17 cellular contexts compared by ENCODE assay signal in the genomic region with DNA sequence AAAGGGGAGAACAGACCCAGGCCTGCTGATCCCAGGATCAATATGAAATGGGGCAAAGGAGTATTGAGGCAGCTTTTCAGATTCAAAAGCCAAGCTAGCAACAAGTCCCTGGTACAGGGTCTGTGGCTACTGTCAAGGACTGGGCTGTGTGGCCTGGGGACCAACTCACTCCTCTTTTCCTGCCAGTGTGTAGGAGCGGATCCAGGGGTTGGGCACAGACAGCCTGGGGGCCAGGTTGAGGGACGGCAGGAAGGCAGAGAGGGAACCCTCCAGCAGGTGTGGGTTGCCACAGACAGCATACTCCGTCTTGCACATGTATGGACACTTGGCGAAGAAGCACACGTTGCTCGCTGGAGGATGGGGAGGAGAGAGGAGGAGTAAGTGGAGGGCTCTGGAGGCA. TPM values are rescaled to one million over a fixed set of nuclear protein-coding genes. Genes with fewer than 3 reads are reported as not detected.
"Had no signal": no experiment of that assay in that cellular context is flagged by ENCODE, and none has a peak within 500 bp of the region (broad histone marks: within the 10 kb centered on the region; RNA-seq: fewer than 3 reads in every experiment).

No MANE protein-coding gene starts in this region.

- H3K9me3 ChIP-seq: ascending aorta, suprapubic skin had no signal

- H3K27me3 ChIP-seq: ascending aorta, breast epithelium, foreskin keratinocyte, suprapubic skin had no signal

- ATAC-seq: effector memory CD8-positive, alpha-beta T cell; foreskin keratinocyte had no signal

- DNase-seq: activated B cell treated with CpG ODN at 0.5 μM for 24 hours; activated CD4-positive, alpha-beta T cell treated with anti-CD3 and anti-CD28 coated beads for 48 hours; activated CD8-positive, alpha-beta memory T cell treated with anti-CD3 and anti-CD28 coated beads, Interleukin-2, amount 50 U/mL, for 48 hours; dermis blood vessel endothelial cell; effector memory CD8-positive, alpha-beta T cell; foreskin keratinocyte; immature natural killer cell; mammary epithelial cell; naive B cell; retina; stimulated activated CD4-positive, alpha-beta T cell treated with anti-CD3 and anti-CD28 coated beads, Interleukin-2, amount 100 ng/mL, for 48 hours; stimulated activated naive CD4-positive, alpha-beta T cell had no signal

- H3K27ac Mint-ChIP-seq: activated B cell treated with CpG ODN at 0.5 μM for 24 hours; effector memory CD8-positive, alpha-beta T cell had no signal

- H3K27ac ChIP-seq: ascending aorta, foreskin keratinocyte, suprapubic skin had no signal

- H3K4me1 ChIP-seq: ascending aorta, breast epithelium, foreskin keratinocyte had no signal

- H3K27me3 Mint-ChIP-seq: activated B cell treated with CpG ODN at 0.5 μM for 24 hours; effector memory CD8-positive, alpha-beta T cell; naive B cell had no signal

- H3K4me3 Mint-ChIP-seq: activated B cell treated with CpG ODN at 0.5 μM for 24 hours; effector memory CD8-positive, alpha-beta T cell; immature natural killer cell; naive B cell had no signal

- H3K9me3 Mint-ChIP-seq: activated B cell treated with CpG ODN at 0.5 μM for 24 hours; effector memory CD8-positive, alpha-beta T cell; immature natural killer cell had no signal

- H3K4me3 ChIP-seq: ascending aorta, breast epithelium, suprapubic skin had no signal

RNA-seq across cellular contexts. Expression of a gene that starts 59.4 kb away (rescaled TPM):
- total RNA-seq: activated B cell treated with CpG ODN at 0.5 μM for 24 hours; chondrocyte; dermis blood vessel endothelial cell; foreskin keratinocyte; T-helper 2 cell treated with Interferon-gamma antibody and Interleukin-4, amounts not matched to agents 100 ng/mL and 5 ng/mL, for 36 hours had no signal
- polyA plus RNA-seq: foreskin keratinocyte, immature natural killer cell, mammary epithelial cell had no signal
